In the genomic region with DNA sequence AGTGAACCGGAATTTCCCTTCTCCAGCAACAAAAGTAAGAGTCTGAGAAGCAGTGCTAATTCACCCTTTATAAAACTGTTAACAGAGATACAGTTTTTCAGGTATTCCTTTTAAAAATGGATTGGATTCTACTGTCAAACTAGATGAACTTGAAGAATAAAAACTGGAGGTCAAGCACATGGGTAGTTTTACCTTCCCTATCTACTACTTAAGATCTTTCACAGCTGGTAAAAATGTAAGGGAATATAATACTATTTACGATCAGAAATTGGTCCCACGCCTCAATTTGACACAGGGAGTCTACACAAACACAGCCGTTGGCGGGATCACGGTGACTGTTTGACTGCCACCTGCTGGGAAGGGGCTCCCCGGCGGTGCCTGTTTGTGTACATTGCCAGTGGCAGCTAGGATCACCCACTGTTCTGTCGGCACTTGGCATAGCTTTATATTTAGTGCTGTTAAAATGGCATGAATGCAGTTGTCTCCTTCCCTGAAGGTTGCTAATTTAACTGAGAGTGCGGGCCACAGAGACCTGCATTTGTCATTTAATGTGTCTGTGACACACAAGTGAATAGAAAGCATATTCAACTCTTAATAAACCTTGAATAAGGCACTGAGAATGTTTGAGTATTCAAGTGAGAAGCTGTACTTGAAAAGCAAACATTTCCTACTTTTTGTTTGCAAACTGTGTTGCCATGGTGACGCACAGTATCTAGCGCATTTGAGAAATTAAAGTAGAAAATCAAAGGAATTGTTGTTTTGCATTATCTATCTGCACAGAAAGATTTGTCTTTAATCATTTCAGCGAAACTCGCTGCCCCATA, we compare ENCODE assay signal across 10 cellular contexts. TPM values are rescaled to one million over a fixed set of nuclear protein-coding genes. Genes with fewer than 3 reads are reported as not detected.
DNase-seq lines count a peak whose midpoint lies in the region; ATAC-seq and TF ChIP-seq lines count a peak whose summit lies in the region.
"Had no signal": no experiment of that assay in that cellular context is flagged by ENCODE, and none has a peak within 500 bp of the region (broad histone marks: within the 10 kb centered on the region; RNA-seq: fewer than 3 reads in every experiment).

No MANE protein-coding gene starts in this region.

- H3K27ac ChIP-seq in foreskin keratinocyte (no peak overlapping the region), neuronal stem cell (replicated peaks; ENCODE audit: low read length) (no peak overlapping the region)
- H3K27ac ChIP-seq: BLaER1 had no signal

- H3K27me3 Mint-ChIP-seq in activated CD4-positive, alpha-beta T cell treated with anti-CD3 and anti-CD28 coated beads for 36 hours, result no peaks in the 10 kb centered on the region
- H3K27me3 Mint-ChIP-seq: activated naive CD8-positive, alpha-beta T cell treated with anti-CD3 and anti-CD28 coated beads for 36 hours had no signal

- DNase-seq in activated CD4-positive, alpha-beta T cell treated with anti-CD3 and anti-CD28 coated beads for 36 hours, result peak; percentile 30
- DNase-seq in activated CD4-positive, alpha-beta T cell treated with anti-CD3 and anti-CD28 coated beads, Interleukin-2, amount 50 U/mL, for 48 hours, result no peak
- peak; percentile 71 for DNase-seq in NCI-H510A treated with DMSO at 0.1 percent for 48 hours (lab: John Stamatoyannopoulos, UW)
- no peak for DNase-seq in foreskin keratinocyte
- peak; percentile 32 for DNase-seq in superior temporal gyrus (ENCODE audit: extremely low spot score)
- DNase-seq in neuronal stem cell (ENCODE audit: low spot score), result no peak
- DNase-seq in dedifferentiated amniotic fluid mesenchymal stem cell (ENCODE audit: extremely low spot score), result no peak
- DNase-seq: activated naive CD8-positive, alpha-beta T cell treated with anti-CD3 and anti-CD28 coated beads for 36 hours had no signal

- no peak overlapping the region for H2BK5ac ChIP-seq in neuronal stem cell (ENCODE audit: low read length)

- peak overlapping the region; percentile 19 for H3K27ac Mint-ChIP-seq in activated CD4-positive, alpha-beta T cell treated with anti-CD3 and anti-CD28 coated beads for 36 hours

- no peak overlapping the region for H3K4me3 Mint-ChIP-seq in activated CD4-positive, alpha-beta T cell treated with anti-CD3 and anti-CD28 coated beads for 36 hours
- H3K4me3 Mint-ChIP-seq: activated naive CD8-positive, alpha-beta T cell treated with anti-CD3 and anti-CD28 coated beads for 36 hours had no signal

- no peak overlapping the region for H2BK12ac ChIP-seq in neuronal stem cell (ENCODE audit: low read length)

- H3K4me1 ChIP-seq in foreskin keratinocyte (no peaks in the 10 kb centered on the region), neuronal stem cell (ENCODE audit: control insufficient read depth in 2 of 2, insufficient read depth in 1 of 2, low read depth in 1 of 2, low read length in 2 of 2) (no peaks in the 10 kb centered on the region)

- H3K36me3 ChIP-seq in neuronal stem cell (replicated peaks in 1 of 2; ENCODE audit: control insufficient read depth in 2 of 2, insufficient read depth in 2 of 2, low read length in 2 of 2), result peaks cover 12 to 99% of the 10 kb centered on the region in 2 donors

- H2AFZ ChIP-seq in neuronal stem cell (ENCODE audit: low read length), result no peak overlapping the region

- peaks cover 49% of the 10 kb centered on the region for H3K36me3 Mint-ChIP-seq in activated CD4-positive, alpha-beta T cell treated with anti-CD3 and anti-CD28 coated beads for 36 hours (ENCODE audit: low read depth)

- H4K8ac ChIP-seq in neuronal stem cell (ENCODE audit: low read depth, low read length), result no peak overlapping the region

- H3K27me3 ChIP-seq in foreskin keratinocyte (no peaks in the 10 kb centered on the region), neuronal stem cell (ENCODE audit: control insufficient read depth in 3 of 3, insufficient read depth in 3 of 3, low read depth in 1 of 3, low read length in 3 of 3) (no peaks in the 10 kb centered on the region)
- H3K27me3 ChIP-seq: BLaER1 had no signal

- no peaks in the 10 kb centered on the region for H3K9me3 ChIP-seq in neuronal stem cell (replicated peaks in 1 of 2; ENCODE audit: control insufficient read depth in 2 of 2, insufficient read depth in 1 of 2, low read depth in 1 of 2, low read length in 2 of 2)
- H3K9me3 ChIP-seq: BLaER1 had no signal

- no peak overlapping the region for H3K4me3 ChIP-seq in neuronal stem cell (ENCODE audit: low read length in 2 of 2)
- H3K4me3 ChIP-seq: BLaER1 had no signal

- peak; percentile 25 for TF ChIP-seq CTCF in foreskin keratinocyte (conservative IDR thresholded peaks at IDR 0.05)

- H3K23ac ChIP-seq in neuronal stem cell (ENCODE audit: low read depth, low read length, poor library complexity), result no peak overlapping the region

- H3K79me1 ChIP-seq in neuronal stem cell (ENCODE audit: low read depth, low read length), result no peaks in the 10 kb centered on the region

- no peak overlapping the region for H2BK15ac ChIP-seq in neuronal stem cell (ENCODE audit: low read length)

- H3K4me1 Mint-ChIP-seq in activated CD4-positive, alpha-beta T cell treated with anti-CD3 and anti-CD28 coated beads for 36 hours, result no peaks in the 10 kb centered on the region
- H3K4me1 Mint-ChIP-seq: activated naive CD8-positive, alpha-beta T cell treated with anti-CD3 and anti-CD28 coated beads for 36 hours had no signal

- no peak overlapping the region for H2BK120ac ChIP-seq in neuronal stem cell (ENCODE audit: low read depth, low read length)

- intact Hi-C loops in activated CD4-positive, alpha-beta T cell treated with anti-CD3 and anti-CD28 coated beads for 36 hours (cut with DNase I, micrococcal nuclease), result loop anchor here (5.0 kb wide), 2 partner anchors 39 to 79 kb away; no protein-coding TSS in a partner anchor

- CTCF ChIA-PET in activated CD4-positive, alpha-beta T cell treated with anti-CD3 and anti-CD28 coated beads for 36 hours (lab: Charles Lee), result interaction anchor here (0.6 to 1.6 kb wide), 2 partner anchors 20 to 196 kb away, joined by 3 to 4 read pairs; no protein-coding TSS in a partner anchor

- no peak overlapping the region for H4K91ac ChIP-seq in neuronal stem cell (ENCODE audit: low read depth, low read length, poor library complexity)

- H2AK5ac ChIP-seq in neuronal stem cell (ENCODE audit: low read depth, low read length), result no peak overlapping the region

- H3K4me2 ChIP-seq in neuronal stem cell (ENCODE audit: insufficient read depth, low read length, poor library complexity, severe bottlenecking), result no peak overlapping the region
- H3K4me2 ChIP-seq: BLaER1 had no signal

- no peak overlapping the region for H3K14ac ChIP-seq in neuronal stem cell (ENCODE audit: low read length)

- H3K4ac ChIP-seq in neuronal stem cell (ENCODE audit: low read length), result no peak overlapping the region

- no peak overlapping the region for H3K9ac ChIP-seq in neuronal stem cell (ENCODE audit: low read depth, low read length, poor library complexity)
- H3K9ac ChIP-seq: BLaER1 had no signal

- WGBS in neuronal stem cell (ENCODE audit: extremely low coverage in 2 of 2, insufficient read length in 2 of 2, insufficient replicate concordance in 1 of 2), 2 donors, result no CpG with 5 or more reads among the region's 14 CpGs

- ATAC-seq in activated CD4-positive, alpha-beta T cell treated with anti-CD3 and anti-CD28 coated beads for 36 hours, result no peak
- ATAC-seq in foreskin keratinocyte (no peak), GM21737 (IDR thresholded peaks at IDR 0.05; ENCODE audit: unreplicated experiment) (no peak)

- no peak overlapping the region for H3K18ac ChIP-seq in neuronal stem cell (ENCODE audit: low read length)

- POLR2A ChIA-PET in activated CD4-positive, alpha-beta T cell treated with anti-CD3 and anti-CD28 coated beads for 36 hours (lab: Charles Lee), result no interaction called here

- no peaks in the 10 kb centered on the region for H3K9me3 Mint-ChIP-seq in activated CD4-positive, alpha-beta T cell treated with anti-CD3 and anti-CD28 coated beads for 36 hours (ENCODE audit: low read depth)
- H3K9me3 Mint-ChIP-seq: activated naive CD8-positive, alpha-beta T cell treated with anti-CD3 and anti-CD28 coated beads for 36 hours had no signal

RNA-seq across cellular contexts. Expression of a gene that starts 59.6 kb away (rescaled TPM):
- total RNA-seq in activated CD4-positive, alpha-beta T cell treated with anti-CD3 and anti-CD28 coated beads for 36 hours, result not detected
- total RNA-seq in foreskin keratinocyte, result not detected in 2 replicates
- polyA plus RNA-seq in foreskin keratinocyte, result not detected in 2 replicates
- polyA plus RNA-seq in neuronal stem cell (2013, experiment 1 of 2), result not detected
- not detected for polyA plus RNA-seq in neuronal stem cell (2013, experiment 2 of 2)
- total RNA-seq: activated naive CD8-positive, alpha-beta T cell treated with anti-CD3 and anti-CD28 coated beads for 36 hours had no signal

RNA-seq across cellular contexts. Expression of a gene that starts 59.7 kb away (rescaled TPM):
- not detected for total RNA-seq in activated CD4-positive, alpha-beta T cell treated with anti-CD3 and anti-CD28 coated beads for 36 hours
- total RNA-seq in foreskin keratinocyte, result not detected in 2 replicates
- polyA plus RNA-seq in foreskin keratinocyte, result not detected in 2 replicates
- polyA plus RNA-seq in neuronal stem cell (2013, experiment 1 of 2), result not detected
- polyA plus RNA-seq in neuronal stem cell (2013, experiment 2 of 2), result not detected
- total RNA-seq: activated naive CD8-positive, alpha-beta T cell treated with anti-CD3 and anti-CD28 coated beads for 36 hours had no signal

Comparison
In these comparisons a context has a peak if more than half of its experiments do, and no peak if none do; other contexts are left out.
1. DNase-seq: peak in activated CD4-positive, alpha-beta T cell treated with anti-CD3 and anti-CD28 coated beads for 36 hours (single experiment), NCI-H510A treated with DMSO at 0.1 percent for 48 hours (single experiment) and superior temporal gyrus (single experiment); none in activated CD4-positive, alpha-beta T cell treated with anti-CD3 and anti-CD28 coated beads, Interleukin-2, amount 50 U/mL, for 48 hours (0 of 2), foreskin keratinocyte (0 of 2), neuronal stem cell (single experiment) and dedifferentiated amniotic fluid mesenchymal stem cell (single experiment).